In genomic region chr3:150771600-150771999, GRCh38 we compare ENCODE assay signal across 1 cellular context.
TF ChIP-seq lines count a peak whose summit lies in the region.

No MANE protein-coding gene starts in this region.

TF ChIP-seq in HepG2, 621 proteins besides CTCF, POLR2A, EP300 and RAD21 (continued from another document and continues in another):
- TF ChIP-seq, protein P1, sequence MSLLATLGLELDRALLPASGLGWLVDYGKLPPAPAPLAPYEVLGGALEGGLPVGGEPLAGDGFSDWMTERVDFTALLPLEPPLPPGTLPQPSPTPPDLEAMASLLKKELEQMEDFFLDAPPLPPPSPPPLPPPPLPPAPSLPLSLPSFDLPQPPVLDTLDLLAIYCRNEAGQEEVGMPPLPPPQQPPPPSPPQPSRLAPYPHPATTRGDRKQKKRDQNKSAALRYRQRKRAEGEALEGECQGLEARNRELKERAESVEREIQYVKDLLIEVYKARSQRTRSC (CRISPR knock-in tag; IDR thresholded peaks at IDR 0.05; ENCODE audit: low read depth), result no peak
- peak; percentile 22; the same call in 1 of the 2 replicates for TF ChIP-seq TBX2 (CRISPR knock-in tag; IDR thresholded peaks at IDR 0.05; ENCODE audit: borderline replicate concordance)
- TF ChIP-seq ZC3H13 (CRISPR knock-in tag; IDR thresholded peaks at IDR 0.05), result no peak
- no peak for TF ChIP-seq NCOA1 (CRISPR knock-in tag; IDR thresholded peaks at IDR 0.05)
- TF ChIP-seq, protein P2, sequence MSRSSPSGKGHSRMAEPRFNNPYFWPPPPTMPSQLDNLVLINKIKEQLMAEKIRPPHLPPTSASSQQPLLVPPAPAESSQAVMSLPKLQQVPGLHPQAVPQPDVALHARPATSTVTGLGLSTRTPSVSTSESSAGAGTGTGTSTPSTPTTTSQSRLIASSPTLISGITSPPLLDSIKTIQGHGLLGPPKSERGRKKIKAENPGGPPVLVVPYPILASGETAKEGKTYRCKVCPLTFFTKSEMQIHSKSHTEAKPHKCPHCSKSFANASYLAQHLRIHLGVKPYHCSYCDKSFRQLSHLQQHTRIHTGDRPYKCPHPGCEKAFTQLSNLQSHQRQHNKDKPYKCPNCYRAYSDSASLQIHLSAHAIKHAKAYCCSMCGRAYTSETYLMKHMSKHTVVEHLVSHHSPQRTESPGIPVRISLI (CRISPR knock-in tag; IDR thresholded peaks at IDR 0.05; ENCODE audit: borderline replicate concordance), result no peak
- no peak for TF ChIP-seq ZNF225 (CRISPR knock-in tag; IDR thresholded peaks at IDR 0.05)
- TF ChIP-seq ZBTB33 (CRISPR knock-in tag; IDR thresholded peaks at IDR 0.05), result no peak
- TF ChIP-seq ZNF143 (CRISPR knock-in tag; IDR thresholded peaks at IDR 0.05), result no peak
- no peak for TF ChIP-seq NAIF1 (CRISPR knock-in tag; IDR thresholded peaks at IDR 0.05; ENCODE audit: borderline replicate concordance)
- TF ChIP-seq ZMYM2 (CRISPR knock-in tag; IDR thresholded peaks at IDR 0.05), result no peak
- no peak for TF ChIP-seq ZNF883 (CRISPR knock-in tag; IDR thresholded peaks at IDR 0.05; ENCODE audit: not compliant biosample characterization)
- no peak for TF ChIP-seq POLR2AphosphoS2 (IDR thresholded peaks at IDR 0.05; ENCODE audit: low read depth, low read length)
- no peak for TF ChIP-seq ZNF230 (CRISPR knock-in tag; IDR thresholded peaks at IDR 0.05)
- no peak for TF ChIP-seq SRSF9 (IDR thresholded peaks at IDR 0.05; ENCODE audit: borderline replicate concordance, insufficient read depth, low read depth, low read length, poor library complexity, severe bottlenecking)
- TF ChIP-seq ZMYM4 (CRISPR knock-in tag; IDR thresholded peaks at IDR 0.05), result peak; percentile 69; the same call in 1 of the 2 replicates
- TF ChIP-seq, protein P3, sequence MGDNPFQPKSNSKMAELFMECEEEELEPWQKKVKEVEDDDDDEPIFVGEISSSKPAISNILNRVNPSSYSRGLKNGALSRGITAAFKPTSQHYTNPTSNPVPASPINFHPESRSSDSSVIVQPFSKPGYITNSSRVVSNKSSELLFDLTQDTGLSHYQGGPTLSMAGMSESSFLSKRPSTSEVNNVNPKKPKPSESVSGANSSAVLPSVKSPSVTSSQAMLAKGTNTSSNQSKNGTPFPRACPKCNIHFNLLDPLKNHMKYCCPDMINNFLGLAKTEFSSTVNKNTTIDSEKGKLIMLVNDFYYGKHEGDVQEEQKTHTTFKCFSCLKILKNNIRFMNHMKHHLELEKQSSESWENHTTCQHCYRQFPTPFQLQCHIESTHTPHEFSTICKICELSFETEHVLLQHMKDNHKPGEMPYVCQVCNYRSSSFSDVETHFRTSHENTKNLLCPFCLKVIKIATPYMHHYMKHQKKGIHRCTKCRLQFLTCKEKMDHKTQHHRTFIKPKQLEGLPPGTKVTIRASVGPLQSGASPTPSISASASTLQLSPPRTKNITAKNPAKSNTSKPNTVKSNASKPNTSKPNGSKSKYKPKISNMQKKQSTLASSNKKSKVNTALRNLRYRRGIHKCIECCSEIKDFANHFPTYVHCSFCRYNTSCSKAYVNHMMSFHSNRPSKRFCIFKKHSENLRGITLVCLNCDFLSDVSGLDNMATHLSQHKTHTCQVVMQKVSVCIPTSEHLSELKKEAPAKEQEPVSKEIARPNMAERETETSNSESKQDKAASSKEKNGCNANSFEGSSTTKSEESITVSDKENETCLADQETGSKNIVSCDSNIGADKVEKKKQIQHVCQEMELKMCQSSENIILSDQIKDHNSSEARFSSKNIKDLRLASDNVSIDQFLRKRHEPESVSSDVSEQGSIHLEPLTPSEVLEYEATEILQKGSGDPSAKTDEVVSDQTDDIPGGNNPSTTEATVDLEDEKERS (CRISPR knock-in tag; IDR thresholded peaks at IDR 0.05), result no peak
- peak; percentile 71 for TF ChIP-seq YY1 (IDR thresholded peaks at IDR 0.05; ENCODE audit: insufficient read depth, insufficient replicate concordance, low read depth, low read length)
- TF ChIP-seq ARID5B (CRISPR knock-in tag; IDR thresholded peaks at IDR 0.05), result peak; percentile 47; the same call in 1 of the 2 replicates
- no peak for TF ChIP-seq ZNF709 (CRISPR knock-in tag; IDR thresholded peaks at IDR 0.05)
- TF ChIP-seq, protein P4, sequence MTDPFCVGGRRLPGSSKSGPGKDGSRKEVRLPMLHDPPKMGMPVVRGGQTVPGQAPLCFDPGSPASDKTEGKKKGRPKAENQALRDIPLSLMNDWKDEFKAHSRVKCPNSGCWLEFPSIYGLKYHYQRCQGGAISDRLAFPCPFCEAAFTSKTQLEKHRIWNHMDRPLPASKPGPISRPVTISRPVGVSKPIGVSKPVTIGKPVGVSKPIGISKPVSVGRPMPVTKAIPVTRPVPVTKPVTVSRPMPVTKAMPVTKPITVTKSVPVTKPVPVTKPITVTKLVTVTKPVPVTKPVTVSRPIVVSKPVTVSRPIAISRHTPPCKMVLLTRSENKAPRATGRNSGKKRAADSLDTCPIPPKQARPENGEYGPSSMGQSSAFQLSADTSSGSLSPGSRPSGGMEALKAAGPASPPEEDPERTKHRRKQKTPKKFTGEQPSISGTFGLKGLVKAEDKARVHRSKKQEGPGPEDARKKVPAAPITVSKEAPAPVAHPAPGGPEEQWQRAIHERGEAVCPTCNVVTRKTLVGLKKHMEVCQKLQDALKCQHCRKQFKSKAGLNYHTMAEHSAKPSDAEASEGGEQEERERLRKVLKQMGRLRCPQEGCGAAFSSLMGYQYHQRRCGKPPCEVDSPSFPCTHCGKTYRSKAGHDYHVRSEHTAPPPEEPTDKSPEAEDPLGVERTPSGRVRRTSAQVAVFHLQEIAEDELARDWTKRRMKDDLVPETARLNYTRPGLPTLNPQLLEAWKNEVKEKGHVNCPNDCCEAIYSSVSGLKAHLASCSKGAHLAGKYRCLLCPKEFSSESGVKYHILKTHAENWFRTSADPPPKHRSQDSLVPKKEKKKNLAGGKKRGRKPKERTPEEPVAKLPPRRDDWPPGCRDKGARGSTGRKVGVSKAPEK (CRISPR knock-in tag; IDR thresholded peaks at IDR 0.05; ENCODE audit: borderline replicate concordance), result no peak
- TF ChIP-seq SKIL (CRISPR knock-in tag; IDR thresholded peaks at IDR 0.05; ENCODE audit: borderline replicate concordance), result no peak
- TF ChIP-seq MBD4 (IDR thresholded peaks at IDR 0.05; ENCODE audit: borderline replicate concordance, low read length), result no peak
- TF ChIP-seq ZKSCAN1 (IDR thresholded peaks at IDR 0.05; ENCODE audit: low read length), result no peak
- TF ChIP-seq PPARG (CRISPR knock-in tag; conservative IDR thresholded peaks at IDR 0.05), result 0 out of 2 replicates have a peak, but pooled peaks have one; percentile 48
- no peak for TF ChIP-seq ZNF256 (CRISPR knock-in tag; conservative IDR thresholded peaks at IDR 0.05)
- no peak for TF ChIP-seq SYNCRIP (IDR thresholded peaks at IDR 0.05; ENCODE audit: insufficient read depth, low read depth, low read length)
- no peak for TF ChIP-seq WIZ (CRISPR knock-in tag; IDR thresholded peaks at IDR 0.05)
- TF ChIP-seq ZBED4 (CRISPR knock-in tag; IDR thresholded peaks at IDR 0.05; ENCODE audit: borderline replicate concordance), result no peak
- no peak for TF ChIP-seq ZNF20 (CRISPR knock-in tag; IDR thresholded peaks at IDR 0.05)
- TF ChIP-seq KAT7 (CRISPR knock-in tag; IDR thresholded peaks at IDR 0.05; ENCODE audit: borderline replicate concordance), result no peak
- TF ChIP-seq RAD51 (IDR thresholded peaks at IDR 0.05; ENCODE audit: borderline replicate concordance), result peak; percentile 66; the same call in 1 of the 2 replicates
- TF ChIP-seq, protein P5, sequence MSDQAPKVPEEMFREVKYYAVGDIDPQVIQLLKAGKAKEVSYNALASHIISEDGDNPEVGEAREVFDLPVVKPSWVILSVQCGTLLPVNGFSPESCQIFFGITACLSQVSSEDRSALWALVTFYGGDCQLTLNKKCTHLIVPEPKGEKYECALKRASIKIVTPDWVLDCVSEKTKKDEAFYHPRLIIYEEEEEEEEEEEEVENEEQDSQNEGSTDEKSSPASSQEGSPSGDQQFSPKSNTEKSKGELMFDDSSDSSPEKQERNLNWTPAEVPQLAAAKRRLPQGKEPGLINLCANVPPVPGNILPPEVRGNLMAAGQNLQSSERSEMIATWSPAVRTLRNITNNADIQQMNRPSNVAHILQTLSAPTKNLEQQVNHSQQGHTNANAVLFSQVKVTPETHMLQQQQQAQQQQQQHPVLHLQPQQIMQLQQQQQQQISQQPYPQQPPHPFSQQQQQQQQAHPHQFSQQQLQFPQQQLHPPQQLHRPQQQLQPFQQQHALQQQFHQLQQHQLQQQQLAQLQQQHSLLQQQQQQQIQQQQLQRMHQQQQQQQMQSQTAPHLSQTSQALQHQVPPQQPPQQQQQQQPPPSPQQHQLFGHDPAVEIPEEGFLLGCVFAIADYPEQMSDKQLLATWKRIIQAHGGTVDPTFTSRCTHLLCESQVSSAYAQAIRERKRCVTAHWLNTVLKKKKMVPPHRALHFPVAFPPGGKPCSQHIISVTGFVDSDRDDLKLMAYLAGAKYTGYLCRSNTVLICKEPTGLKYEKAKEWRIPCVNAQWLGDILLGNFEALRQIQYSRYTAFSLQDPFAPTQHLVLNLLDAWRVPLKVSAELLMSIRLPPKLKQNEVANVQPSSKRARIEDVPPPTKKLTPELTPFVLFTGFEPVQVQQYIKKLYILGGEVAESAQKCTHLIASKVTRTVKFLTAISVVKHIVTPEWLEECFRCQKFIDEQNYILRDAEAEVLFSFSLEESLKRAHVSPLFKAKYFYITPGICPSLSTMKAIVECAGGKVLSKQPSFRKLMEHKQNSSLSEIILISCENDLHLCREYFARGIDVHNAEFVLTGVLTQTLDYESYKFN (CRISPR knock-in tag; conservative IDR thresholded peaks at IDR 0.05), result 0 out of 2 replicates have a peak, but pooled peaks have one; percentile 19
